8 cellular contexts compared by ENCODE assay signal in the genomic region with DNA sequence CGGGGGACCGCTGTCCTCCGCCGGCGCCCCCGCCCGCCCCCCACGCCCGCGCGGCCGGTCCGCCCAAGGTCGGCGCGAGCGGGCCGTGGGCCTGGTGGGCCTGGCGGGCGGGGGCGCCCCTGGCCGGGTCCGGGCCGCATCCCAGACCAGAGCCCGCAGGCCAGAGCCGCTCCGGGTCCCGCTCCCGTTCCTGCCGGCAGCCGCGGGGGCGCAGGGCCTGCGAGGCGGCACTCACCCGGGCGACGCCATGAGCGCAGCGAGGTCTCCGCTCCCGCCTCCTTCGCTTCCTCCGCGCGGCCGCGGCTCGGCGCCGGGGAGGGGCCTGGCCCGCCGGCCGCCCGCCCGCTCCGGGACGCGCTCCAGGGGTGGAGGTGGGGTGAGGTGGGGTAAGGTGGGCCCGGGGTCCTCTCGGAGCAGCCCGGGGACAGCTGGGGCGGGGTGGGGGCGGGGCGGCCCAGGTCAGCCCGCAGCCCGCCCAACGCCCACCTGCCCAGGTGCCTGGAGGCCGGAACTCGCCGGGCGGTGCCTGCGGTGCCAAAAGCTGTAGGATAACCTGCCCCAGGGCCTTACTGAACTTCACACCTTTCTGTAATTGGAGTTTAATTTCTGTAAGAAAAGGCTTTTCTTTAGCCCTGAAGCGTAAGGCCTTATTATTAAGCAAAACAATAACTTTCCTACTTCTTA. TPM values are rescaled to one million over a fixed set of nuclear protein-coding genes. Genes with fewer than 3 reads are reported as not detected.
DNase-seq lines count a peak whose midpoint lies in the region; ATAC-seq, FAIRE-seq and TF ChIP-seq lines count a peak whose summit lies in the region.

A gene with protein sequence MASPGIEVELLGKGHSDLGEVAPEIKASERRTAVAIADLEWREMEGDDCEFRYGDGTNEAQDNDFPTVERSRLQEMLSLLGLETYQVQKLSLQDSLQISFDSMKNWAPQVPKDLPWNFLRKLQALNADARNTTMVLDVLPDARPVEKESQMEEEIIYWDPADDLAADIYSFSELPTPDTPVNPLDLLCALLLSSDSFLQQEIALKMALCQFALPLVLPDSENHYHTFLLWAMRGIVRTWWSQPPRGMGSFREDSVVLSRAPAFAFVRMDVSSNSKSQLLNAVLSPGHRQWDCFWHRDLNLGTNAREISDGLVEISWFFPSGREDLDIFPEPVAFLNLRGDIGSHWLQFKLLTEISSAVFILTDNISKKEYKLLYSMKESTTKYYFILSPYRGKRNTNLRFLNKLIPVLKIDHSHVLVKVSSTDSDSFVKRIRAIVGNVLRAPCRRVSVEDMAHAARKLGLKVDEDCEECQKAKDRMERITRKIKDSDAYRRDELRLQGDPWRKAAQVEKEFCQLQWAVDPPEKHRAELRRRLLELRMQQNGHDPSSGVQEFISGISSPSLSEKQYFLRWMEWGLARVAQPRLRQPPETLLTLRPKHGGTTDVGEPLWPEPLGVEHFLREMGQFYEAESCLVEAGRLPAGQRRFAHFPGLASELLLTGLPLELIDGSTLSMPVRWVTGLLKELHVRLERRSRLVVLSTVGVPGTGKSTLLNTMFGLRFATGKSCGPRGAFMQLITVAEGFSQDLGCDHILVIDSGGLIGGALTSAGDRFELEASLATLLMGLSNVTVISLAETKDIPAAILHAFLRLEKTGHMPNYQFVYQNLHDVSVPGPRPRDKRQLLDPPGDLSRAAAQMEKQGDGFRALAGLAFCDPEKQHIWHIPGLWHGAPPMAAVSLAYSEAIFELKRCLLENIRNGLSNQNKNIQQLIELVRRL (minus strand): TSS at position 270 of the 684 bp plus-strand sequence. CDS start 21 bp downstream, at position 249.

- H4K91ac ChIP-seq in H1 (replicated peaks; ENCODE audit: insufficient read length, low read length): no peak within 1 kb of the TSS

- H2BK120ac ChIP-seq in H1 (replicated peaks; ENCODE audit: low read depth, low read length) (peak within 1 kb of the TSS; percentile 90), mesendoderm (ENCODE audit: low read depth, low read length) (peak within 1 kb of the TSS; percentile 83)

- H2AFZ ChIP-seq in H1 (ENCODE audit: low read length): 0 out of 2 replicates have a peak within 1 kb of the TSS, but pooled peaks have one; percentile 80

- no peak within 1 kb of the TSS for H3K23ac ChIP-seq in H1 (ENCODE audit: insufficient read length)
- H3K23ac ChIP-seq in mesendoderm (ENCODE audit: low read length): no peak within 1 kb of the TSS

- TF ChIP-seq POLR2A in H1 (IDR thresholded peaks at IDR 0.05; ENCODE audit: control extremely low read depth in 1 of 2, low read depth in 2 of 2, low read length in 2 of 2): no peak

- H2AK5ac ChIP-seq in H1 (ENCODE audit: low read depth, low read length): no peak within 1 kb of the TSS
- no peak within 1 kb of the TSS for H2AK5ac ChIP-seq in mesendoderm (ENCODE audit: low read length)

- DNase-seq in NCI-H2081 (lab: John Stamatoyannopoulos, UW) (peak; percentile 31 to 64), NCI-H2081 treated with DMSO at 0.1 percent for 48 hours (lab: John Stamatoyannopoulos, UW) (no peak), NCI-H2171 treated with DMSO at 0.1 percent for 48 hours (lab: John Stamatoyannopoulos, UW) (peak; percentile 47), H1 (ENCODE audit: low read depth in 1 of 2, low spot score in 2 of 2) (peak in 1 of 2 experiments; percentile 71), mesendoderm (peak; percentile 35)
- DNase-seq in activated CD8-positive, alpha-beta memory T cell treated with anti-CD3 and anti-CD28 coated beads for 1 hour (ENCODE audit: extremely low read depth in 1 of 2, low read depth in 1 of 2): peak; percentile 2 to 44
- DNase-seq in stimulated activated CD8-positive, alpha-beta memory T cell treated with anti-CD3 and anti-CD28 coated beads, Interleukin-15, amount 100 ng/mL, for 1 hour (ENCODE audit: low read depth): peak; percentile 22

- H3K4ac ChIP-seq in H1 (replicated peaks; ENCODE audit: insufficient read length, low read depth, low read length) (peak within 1 kb of the TSS; percentile 93), mesendoderm (ENCODE audit: low read depth, low read length) (peak within 1 kb of the TSS; percentile 97)

- peak within 1 kb of the TSS; percentile 92; the same call in 1 of the 2 replicates for H4K8ac ChIP-seq in H1 (ENCODE audit: extremely low read depth, insufficient read depth, low read length)
- H4K8ac ChIP-seq in mesendoderm (ENCODE audit: low read depth, low read length): no peak within 1 kb of the TSS

- H2BK5ac ChIP-seq in H1 (ENCODE audit: low read depth, low read length) (peak within 1 kb of the TSS; percentile 24; the same call in 1 of the 2 replicates), mesendoderm (ENCODE audit: low read length) (no peak within 1 kb of the TSS)

- H3K9me3 ChIP-seq in H1 (ENCODE audit: insufficient read depth in 2 of 2, low read depth in 1 of 2, low read length in 1 of 2): no peaks in the 10 kb centered on the region

- H3K14ac ChIP-seq in H1 (ENCODE audit: insufficient read length): no peak within 1 kb of the TSS

- peaks cover under 1 to 9% of the 10 kb centered on the region in 2 experiments for H4K20me1 ChIP-seq in H1 (replicated peaks in 1 of 2; ENCODE audit: control insufficient read depth in 1 of 2, insufficient read depth in 2 of 2, low read length in 2 of 2)

- no peak within 1 kb of the TSS for H3K18ac ChIP-seq in H1 (ENCODE audit: extremely low read depth, low read length)
- peak within 1 kb of the TSS; percentile 98 for H3K18ac ChIP-seq in mesendoderm (ENCODE audit: low read length)

- peaks cover 4% of the 10 kb centered on the region; the same call in 1 of the 2 replicates for H3K23me2 ChIP-seq in H1 (ENCODE audit: low read depth, low read length)

- H3K27ac ChIP-seq in H1 (ENCODE audit: low read depth, low read length) (no peak within 1 kb of the TSS), mesendoderm (ENCODE audit: low read depth, low read length) (no peak within 1 kb of the TSS)

- H4K5ac ChIP-seq in H1 (ENCODE audit: insufficient read length, low read depth, low read length): peak within 1 kb of the TSS; percentile 44
- no peak within 1 kb of the TSS for H4K5ac ChIP-seq in mesendoderm (ENCODE audit: low read length)

- H3K9ac ChIP-seq in H1 (replicated peaks in 1 of 4; ENCODE audit: extremely low read depth in 1 of 4, low read depth in 3 of 4, low read length in 3 of 4) (peak within 1 kb of the TSS; percentile 61 to 94 (median 70)), mesendoderm (ENCODE audit: low read length) (peak within 1 kb of the TSS; percentile 79)

- TF ChIP-seq RAD21 in H1 (IDR thresholded peaks at IDR 0.05 in 1 of 2, conservative IDR thresholded peaks at IDR 0.05 in 1 of 2; ENCODE audit: low read depth in 2 of 2, low read length in 2 of 2): no peak

- H2BK12ac ChIP-seq in H1 (ENCODE audit: low read depth, low read length): no peak within 1 kb of the TSS

- H3K36me3 ChIP-seq in H1 (ENCODE audit: control insufficient read depth in 2 of 4, insufficient read depth in 4 of 4, low read length in 3 of 4) (no peaks in the 10 kb centered on the region), mesendoderm (ENCODE audit: control insufficient read depth, insufficient read depth, low read length) (no peaks in the 10 kb centered on the region)

- no peak for FAIRE-seq in H1 (lab: Jason Lieb, UNC)

- peak; percentile 80 for ATAC-seq in HG02642 (IDR thresholded peaks at IDR 0.05; ENCODE audit: poor library complexity, unreplicated experiment)

- 2% methylated on average over 15 of the region's 74 CpGs; no CpG with 5 or more reads in 1 of the 2 experiments for WGBS in H1 (ENCODE audit: extremely low coverage in 1 of 2, insufficient coverage in 1 of 2, insufficient read length in 1 of 2, insufficient replicate concordance in 2 of 2, low coverage in 1 of 2, low lambda C conversion rate in 2 of 2, missing lambda C conversion rate in 1 of 2), 2 experiments
- no CpG with 5 or more reads among the region's 74 CpGs for WGBS in mesendoderm (ENCODE audit: extremely low coverage, insufficient coverage, low lambda C conversion rate)

- H3K56ac ChIP-seq in H1 (replicated peaks; ENCODE audit: insufficient read length, low read depth, low read length) (peak within 1 kb of the TSS; percentile 35), mesendoderm (ENCODE audit: low read length) (peak within 1 kb of the TSS; percentile 86)

- H3K4me2 ChIP-seq in H1 (ENCODE audit: insufficient read depth in 1 of 2, low read depth in 2 of 2, low read length in 2 of 2) (peak within 1 kb of the TSS; percentile 84 to 95), mesendoderm (ENCODE audit: low read length) (peak within 1 kb of the TSS; percentile 81)

- no peak within 1 kb of the TSS for H2BK15ac ChIP-seq in H1 (ENCODE audit: low read length)
- H2BK15ac ChIP-seq in mesendoderm (replicated peaks; ENCODE audit: low read depth): peak within 1 kb of the TSS; percentile 78

- H3K79me1 ChIP-seq in H1 (ENCODE audit: low read depth, low read length): peaks cover 4% of the 10 kb centered on the region; the same call in 1 of the 2 replicates
- peaks cover 6% of the 10 kb centered on the region for H3K79me1 ChIP-seq in mesendoderm (ENCODE audit: low read length)

- H3K4me3 ChIP-seq in H1 (ENCODE audit: extremely low read depth in 1 of 4, insufficient read depth in 2 of 4, low read depth in 3 of 4, low read length in 4 of 4) (peak within 1 kb of the TSS; percentile 46 to 83 (median 64)), mesendoderm (ENCODE audit: low read length) (peak within 1 kb of the TSS; percentile 67)

- H3K27me3 ChIP-seq in H1 (replicated peaks in 1 of 4; ENCODE audit: control insufficient read depth in 3 of 4, extremely low read depth in 1 of 4, insufficient read depth in 3 of 4, low read length in 3 of 4) (no peaks in the 10 kb centered on the region), mesendoderm (ENCODE audit: insufficient read depth, low read length, poor library complexity) (no peaks in the 10 kb centered on the region)

- POLR2A ChIA-PET in H1 (lab: Charles Lee; ENCODE audit: partially characterized antibody): interaction anchor here (1.1 to 2.1 kb wide), 5 partner anchors 9 to 37 kb away, joined by 3 to 5 read pairs (median 4); partner anchors contain the start of gene MRPS24

- H3K4me1 ChIP-seq in H1 (replicated peaks in 1 of 4; ENCODE audit: control insufficient read depth in 3 of 4, insufficient read depth in 4 of 4, low read length in 3 of 4) (peaks cover 1 to 13% (median 9%) of the 10 kb centered on the region in 4 experiments; a peak in 6 of 7 replicates), mesendoderm (ENCODE audit: control insufficient read depth, low read depth, low read length) (no peaks in the 10 kb centered on the region)

- CTCF ChIA-PET in H1 (lab: Charles Lee; ENCODE audit: partially characterized antibody): interaction anchor here (1.0 kb wide), 1 partner anchor 12 kb away, joined by 3 read pairs; no protein-coding TSS in a partner anchor

- H2BK20ac ChIP-seq in H1 (ENCODE audit: low read length): no peak within 1 kb of the TSS

- H3K79me2 ChIP-seq in H1 (ENCODE audit: control insufficient read depth in 1 of 2, insufficient read depth in 2 of 2, low read length in 2 of 2): peaks cover 0 to 36% of the 10 kb centered on the region in 2 experiments; a peak in 3 of 4 replicates
- peaks cover 5% of the 10 kb centered on the region for H3K79me2 ChIP-seq in mesendoderm (ENCODE audit: control insufficient read depth, insufficient read depth, low read length)

- no peak for TF ChIP-seq CTCF in H1 (IDR thresholded peaks at IDR 0.05; ENCODE audit: control extremely low read depth in 1 of 3, insufficient read depth in 1 of 3, low read depth in 1 of 3, low read length in 3 of 3)

- no peak for TF ChIP-seq EP300 in H1 (IDR thresholded peaks at IDR 0.05; ENCODE audit: borderline replicate concordance in 1 of 2, low read depth in 2 of 2, low read length in 2 of 2)

RNA-seq across cellular contexts. Expression of the gene that starts here (rescaled TPM):
- total RNA-seq in H1 (2021; fragmentation: NEBNext Ultra II Directional; extraction: Animal tissue kit (Norgen Biotek cat#: 25700)): 18.2 and 18.7 TPM in 2 replicates
- polyA plus RNA-seq in H1 (2011; rRNA removed): 9.0 and 10.7 TPM in 2 replicates
- polyA plus RNA-seq in H1 (2011; cell fraction: cytosol; rRNA removed): 9.4 TPM
- 16.0 TPM for polyA plus RNA-seq in H1 (2011; cell fraction: nucleus; rRNA removed)
- polyA plus RNA-seq in H1 (2012, experiment 1 of 2): 14.3 to 15.5 TPM (median 15.1 TPM) in 4 replicates
- 9.6 TPM for polyA plus RNA-seq in H1 (2012, experiment 2 of 2)
- polyA plus RNA-seq in H1 (2013, experiment 1 of 2): 11.5 TPM
- polyA plus RNA-seq in H1 (2013, experiment 2 of 2): 9.7 TPM
- polyA minus RNA-seq in H1 (2011; rRNA and poly(A)+ RNA removed): 16.8 and 18.2 TPM in 2 replicates
- 10.1 TPM for polyA minus RNA-seq in H1 (2011; cell fraction: cytosol; rRNA and poly(A)+ RNA removed)
- polyA minus RNA-seq in H1 (2011; cell fraction: nucleus; rRNA and poly(A)+ RNA removed): 7.2 TPM
- 13.1 TPM for polyA plus RNA-seq in mesendoderm (2013, experiment 1 of 2)
- polyA plus RNA-seq in mesendoderm (2013, experiment 2 of 2): 14.1 TPM
